ENCODE assay signal across 13 cellular contexts in the genomic region with DNA sequence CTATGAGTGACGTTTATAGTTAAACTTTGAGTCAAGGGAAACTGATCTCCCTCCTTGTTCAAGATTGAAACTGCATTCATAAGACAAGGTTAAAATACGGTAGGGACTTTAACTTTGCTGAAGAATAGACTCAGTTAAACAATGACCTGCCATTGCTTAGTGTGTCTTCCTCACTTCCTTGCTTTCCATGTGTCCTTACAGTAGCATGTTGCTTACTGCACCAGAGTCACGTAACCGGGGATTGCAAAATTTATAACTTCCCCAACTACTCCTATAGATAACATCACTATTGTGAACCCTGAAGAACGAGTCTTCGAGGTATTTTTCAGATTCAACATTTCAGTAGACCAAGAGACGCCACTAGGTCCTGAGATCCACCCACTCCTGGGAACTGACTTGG. TPM values are rescaled to one million over a fixed set of nuclear protein-coding genes. Genes with fewer than 3 reads are reported as not detected.
"Had no signal": no experiment of that assay in that cellular context is flagged by ENCODE, and none has a peak within 500 bp of the region (broad histone marks: within the 10 kb centered on the region; RNA-seq: fewer than 3 reads in every experiment).

No MANE protein-coding gene starts in this region.

RNA-seq across cellular contexts. Expression of gene FCGR2B, which starts 9.4 kb away (rescaled TPM):
- total RNA-seq: activated CD4-positive, alpha-beta T cell treated with anti-CD3 and anti-CD28 coated beads for 36 hours; activated CD4-positive, alpha-beta T cell treated with anti-CD3 and anti-CD28 coated beads, Interleukin-2, amount 10 ng/mL, durations not matched to agents 7 days and 5 days; activated CD8-positive, alpha-beta T cell treated with anti-CD3 and anti-CD28 coated beads, Interleukin-2, amount 10 ng/mL, durations not matched to agents 7 days and 5 days; activated T-helper 2 cell treated with anti-CD3 and anti-CD28 coated beads, Interferon-gamma antibody, Interleukin-2, Interleukin-4, amounts not matched to agents 10 μg/mL and 5 μg/mL and 100 μg/mL, durations not matched to agents 14 hours and 24 hours and 36 hours; bronchial epithelial cell; cardiac muscle cell; T-helper 1 cell treated with Interleukin-12 subunit alpha and Interleukin-12 subunit beta and Interleukin-4 antibody, amounts not matched to agents 30 ng/mL and 1 ng/mL, for 36 hours had no signal
- polyA plus RNA-seq: cardiac muscle cell had no signal

RNA-seq across cellular contexts. Expression of gene FCGR3B, which starts 22.6 kb away (rescaled TPM):
- total RNA-seq: activated CD4-positive, alpha-beta memory T cell treated with anti-CD3 and anti-CD28 coated beads, Interleukin-2, amount 10 ng/mL, durations not matched to agents 7 days and 5 days; activated CD4-positive, alpha-beta T cell treated with anti-CD3 and anti-CD28 coated beads for 36 hours; activated CD4-positive, alpha-beta T cell treated with anti-CD3 and anti-CD28 coated beads, Interleukin-2, amount 10 ng/mL, durations not matched to agents 7 days and 5 days; activated CD8-positive, alpha-beta T cell treated with anti-CD3 and anti-CD28 coated beads, Interleukin-2, amount 10 ng/mL, durations not matched to agents 7 days and 5 days; activated naive CD8-positive, alpha-beta T cell treated with anti-CD3 and anti-CD28 coated beads, Interleukin-2, amount 10 ng/mL, durations not matched to agents 7 days and 5 days; activated T-helper 2 cell treated with anti-CD3 and anti-CD28 coated beads, Interferon-gamma antibody, Interleukin-2, Interleukin-4, amounts not matched to agents 10 μg/mL and 5 μg/mL and 100 μg/mL, durations not matched to agents 14 hours and 24 hours and 36 hours; ascending aorta; bronchial epithelial cell; cardiac muscle cell; T-helper 1 cell treated with Interleukin-12 subunit alpha and Interleukin-12 subunit beta and Interleukin-4 antibody, amounts not matched to agents 30 ng/mL and 1 ng/mL, for 36 hours; T-helper 2 cell treated with Interferon-gamma antibody and Interleukin-4, amounts not matched to agents 100 ng/mL and 5 ng/mL, for 36 hours; WTC11 had no signal
- polyA plus RNA-seq: cardiac muscle cell had no signal

RNA-seq across cellular contexts. Expression of gene FCRLA, which starts 53.5 kb away (rescaled TPM):
- total RNA-seq: activated CD4-positive, alpha-beta memory T cell treated with anti-CD3 and anti-CD28 coated beads, Interleukin-2, amount 10 ng/mL, durations not matched to agents 7 days and 5 days; activated CD4-positive, alpha-beta T cell treated with anti-CD3 and anti-CD28 coated beads for 36 hours; activated CD4-positive, alpha-beta T cell treated with anti-CD3 and anti-CD28 coated beads, Interleukin-2, amount 10 ng/mL, durations not matched to agents 7 days and 5 days; activated CD8-positive, alpha-beta memory T cell treated with anti-CD3 and anti-CD28 coated beads, Interleukin-2, amount 10 ng/mL, durations not matched to agents 7 days and 5 days; activated CD8-positive, alpha-beta T cell treated with anti-CD3 and anti-CD28 coated beads, Interleukin-2, amount 10 ng/mL, durations not matched to agents 7 days and 5 days; activated T-helper 2 cell treated with anti-CD3 and anti-CD28 coated beads, Interferon-gamma antibody, Interleukin-2, Interleukin-4, amounts not matched to agents 10 μg/mL and 5 μg/mL and 100 μg/mL, durations not matched to agents 14 hours and 24 hours and 36 hours; ascending aorta; cardiac muscle cell; T-helper 1 cell treated with Interleukin-12 subunit alpha and Interleukin-12 subunit beta and Interleukin-4 antibody, amounts not matched to agents 30 ng/mL and 1 ng/mL, for 36 hours; T-helper 2 cell treated with Interferon-gamma antibody and Interleukin-4, amounts not matched to agents 100 ng/mL and 5 ng/mL, for 36 hours had no signal
- polyA plus RNA-seq: cardiac muscle cell had no signal
